In the genomic region with DNA sequence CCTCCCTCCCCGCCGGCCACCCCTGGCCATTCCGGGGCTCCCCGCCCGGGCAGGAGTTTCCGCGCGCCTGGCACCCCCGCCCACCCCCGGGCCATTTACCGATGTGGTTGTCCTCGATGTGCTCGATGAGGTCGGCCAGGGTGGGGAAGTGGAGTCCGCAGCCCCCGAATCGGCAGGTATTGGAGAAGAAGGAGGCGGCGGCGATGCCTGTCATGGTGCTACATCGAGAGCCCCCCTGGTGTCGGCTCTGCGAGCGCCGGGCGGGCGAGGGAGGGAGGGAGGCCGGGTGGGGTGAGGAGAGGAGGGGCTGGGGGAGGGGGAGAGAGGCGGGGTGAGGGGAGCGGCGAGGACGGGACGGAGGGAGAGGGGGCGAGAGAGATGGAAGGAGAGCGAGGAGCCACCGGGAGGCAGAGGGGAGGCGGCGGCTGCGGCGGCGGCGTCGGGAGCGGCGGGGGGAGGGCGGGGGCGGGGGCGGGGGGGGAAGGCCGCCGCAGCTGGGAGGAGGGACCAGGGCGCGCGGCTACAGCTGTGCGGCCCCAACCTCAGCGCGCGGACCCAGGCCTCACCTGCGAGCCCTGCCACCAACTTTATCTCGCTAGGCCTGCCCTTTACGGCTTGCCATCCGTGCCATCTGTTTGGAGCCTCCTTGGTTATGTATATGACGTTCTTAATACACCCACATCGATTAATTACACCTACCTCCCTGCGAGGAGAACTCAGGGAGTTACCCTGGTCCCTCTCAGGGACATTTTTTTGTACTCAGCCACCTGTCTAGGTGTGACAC, we compare ENCODE assay signal across 1 cellular context.
TF ChIP-seq lines count a peak whose summit lies in the region.

A gene (minus strand): TSS at position 432 of the 784 bp plus-strand sequence.

TF ChIP-seq in HEK293, 187 proteins besides CTCF, POLR2A, EP300 and RAD21 (continued from another document):
- TF ChIP-seq, protein P1, sequence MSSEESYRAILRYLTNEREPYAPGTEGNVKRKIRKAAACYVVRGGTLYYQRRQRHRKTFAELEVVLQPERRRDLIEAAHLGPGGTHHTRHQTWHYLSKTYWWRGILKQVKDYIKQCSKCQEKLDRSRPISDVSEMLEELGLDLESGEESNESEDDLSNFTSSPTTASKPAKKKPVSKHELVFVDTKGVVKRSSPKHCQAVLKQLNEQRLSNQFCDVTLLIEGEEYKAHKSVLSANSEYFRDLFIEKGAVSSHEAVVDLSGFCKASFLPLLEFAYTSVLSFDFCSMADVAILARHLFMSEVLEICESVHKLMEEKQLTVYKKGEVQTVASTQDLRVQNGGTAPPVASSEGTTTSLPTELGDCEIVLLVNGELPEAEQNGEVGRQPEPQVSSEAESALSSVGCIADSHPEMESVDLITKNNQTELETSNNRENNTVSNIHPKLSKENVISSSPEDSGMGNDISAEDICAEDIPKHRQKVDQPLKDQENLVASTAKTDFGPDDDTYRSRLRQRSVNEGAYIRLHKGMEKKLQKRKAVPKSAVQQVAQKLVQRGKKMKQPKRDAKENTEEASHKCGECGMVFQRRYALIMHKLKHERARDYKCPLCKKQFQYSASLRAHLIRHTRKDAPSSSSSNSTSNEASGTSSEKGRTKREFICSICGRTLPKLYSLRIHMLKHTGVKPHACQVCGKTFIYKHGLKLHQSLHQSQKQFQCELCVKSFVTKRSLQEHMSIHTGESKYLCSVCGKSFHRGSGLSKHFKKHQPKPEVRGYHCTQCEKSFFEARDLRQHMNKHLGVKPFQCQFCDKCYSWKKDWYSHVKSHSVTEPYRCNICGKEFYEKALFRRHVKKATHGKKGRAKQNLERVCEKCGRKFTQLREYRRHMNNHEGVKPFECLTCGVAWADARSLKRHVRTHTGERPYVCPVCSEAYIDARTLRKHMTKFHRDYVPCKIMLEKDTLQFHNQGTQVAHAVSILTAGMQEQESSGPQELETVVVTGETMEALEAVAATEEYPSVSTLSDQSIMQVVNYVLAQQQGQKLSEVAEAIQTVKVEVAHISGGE (tag by site-specific recombination; conservative IDR thresholded peaks at IDR 0.05; ENCODE audit: low read depth) = no peak
- TF ChIP-seq GLI4 (tag by site-specific recombination; IDR thresholded peaks at IDR 0.05) = no peak
- TF ChIP-seq, protein P2, sequence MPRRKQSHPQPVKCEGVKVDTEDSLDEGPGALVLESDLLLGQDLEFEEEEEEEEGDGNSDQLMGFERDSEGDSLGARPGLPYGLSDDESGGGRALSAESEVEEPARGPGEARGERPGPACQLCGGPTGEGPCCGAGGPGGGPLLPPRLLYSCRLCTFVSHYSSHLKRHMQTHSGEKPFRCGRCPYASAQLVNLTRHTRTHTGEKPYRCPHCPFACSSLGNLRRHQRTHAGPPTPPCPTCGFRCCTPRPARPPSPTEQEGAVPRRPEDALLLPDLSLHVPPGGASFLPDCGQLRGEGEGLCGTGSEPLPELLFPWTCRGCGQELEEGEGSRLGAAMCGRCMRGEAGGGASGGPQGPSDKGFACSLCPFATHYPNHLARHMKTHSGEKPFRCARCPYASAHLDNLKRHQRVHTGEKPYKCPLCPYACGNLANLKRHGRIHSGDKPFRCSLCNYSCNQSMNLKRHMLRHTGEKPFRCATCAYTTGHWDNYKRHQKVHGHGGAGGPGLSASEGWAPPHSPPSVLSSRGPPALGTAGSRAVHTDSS (tag by site-specific recombination; IDR thresholded peaks at IDR 0.05) = no peak
- TF ChIP-seq GLIS1 (tag by site-specific recombination; IDR thresholded peaks at IDR 0.05) = peak; percentile 53
- TF ChIP-seq ZNF777 (tag by site-specific recombination; IDR thresholded peaks at IDR 0.05; ENCODE audit: borderline replicate concordance) = 0 out of 2 replicates have a peak, but pooled peaks have one; percentile 22
- no peak for TF ChIP-seq ZNF747 (tag by site-specific recombination; IDR thresholded peaks at IDR 0.05)
- TF ChIP-seq GLIS2 (tag by site-specific recombination; IDR thresholded peaks at IDR 0.05) = peak; percentile 68
- no peak for TF ChIP-seq KLF7 (tag by site-specific recombination; IDR thresholded peaks at IDR 0.05; ENCODE audit: borderline replicate concordance)
- no peak for TF ChIP-seq GFI1B (tag by site-specific recombination; IDR thresholded peaks at IDR 0.05)
- TF ChIP-seq ZNF585B (tag by site-specific recombination; IDR thresholded peaks at IDR 0.05) = no peak
- TF ChIP-seq ZFHX2 (tag by site-specific recombination; conservative IDR thresholded peaks at IDR 0.05) = peak; percentile 14; the same call in 1 of the 2 replicates
- no peak for TF ChIP-seq ZBTB1 (tag by site-specific recombination; IDR thresholded peaks at IDR 0.05)
- no peak for TF ChIP-seq SALL2 (tag by site-specific recombination; IDR thresholded peaks at IDR 0.05; ENCODE audit: borderline replicate concordance)
- no peak for TF ChIP-seq KLF1 (tag by site-specific recombination; IDR thresholded peaks at IDR 0.05)
- TF ChIP-seq ZNF529 (tag by site-specific recombination; IDR thresholded peaks at IDR 0.05; ENCODE audit: insufficient replicate concordance) = no peak
- TF ChIP-seq ZBTB17 (tag by site-specific recombination; IDR thresholded peaks at IDR 0.05) = peak; percentile 60; the same call in 1 of the 2 replicates
- no peak for TF ChIP-seq ZFP41 (tag by site-specific recombination; IDR thresholded peaks at IDR 0.05; ENCODE audit: borderline replicate concordance)
- TF ChIP-seq ZFP3 (tag by site-specific recombination; IDR thresholded peaks at IDR 0.05; ENCODE audit: low read depth) = no peak
- peak; percentile 21; the same call in 1 of the 2 replicates for TF ChIP-seq ZBTB48 (tag by site-specific recombination; IDR thresholded peaks at IDR 0.05)
- TF ChIP-seq, protein P3, sequence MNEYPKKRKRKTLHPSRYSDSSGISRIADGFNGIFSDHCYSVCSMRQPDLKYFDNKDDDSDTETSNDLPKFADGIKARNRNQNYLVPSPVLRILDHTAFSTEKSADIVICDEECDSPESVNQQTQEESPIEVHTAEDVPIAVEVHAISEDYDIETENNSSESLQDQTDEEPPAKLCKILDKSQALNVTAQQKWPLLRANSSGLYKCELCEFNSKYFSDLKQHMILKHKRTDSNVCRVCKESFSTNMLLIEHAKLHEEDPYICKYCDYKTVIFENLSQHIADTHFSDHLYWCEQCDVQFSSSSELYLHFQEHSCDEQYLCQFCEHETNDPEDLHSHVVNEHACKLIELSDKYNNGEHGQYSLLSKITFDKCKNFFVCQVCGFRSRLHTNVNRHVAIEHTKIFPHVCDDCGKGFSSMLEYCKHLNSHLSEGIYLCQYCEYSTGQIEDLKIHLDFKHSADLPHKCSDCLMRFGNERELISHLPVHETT (tag by site-specific recombination; IDR thresholded peaks at IDR 0.05) = no peak
- TF ChIP-seq, protein P4, sequence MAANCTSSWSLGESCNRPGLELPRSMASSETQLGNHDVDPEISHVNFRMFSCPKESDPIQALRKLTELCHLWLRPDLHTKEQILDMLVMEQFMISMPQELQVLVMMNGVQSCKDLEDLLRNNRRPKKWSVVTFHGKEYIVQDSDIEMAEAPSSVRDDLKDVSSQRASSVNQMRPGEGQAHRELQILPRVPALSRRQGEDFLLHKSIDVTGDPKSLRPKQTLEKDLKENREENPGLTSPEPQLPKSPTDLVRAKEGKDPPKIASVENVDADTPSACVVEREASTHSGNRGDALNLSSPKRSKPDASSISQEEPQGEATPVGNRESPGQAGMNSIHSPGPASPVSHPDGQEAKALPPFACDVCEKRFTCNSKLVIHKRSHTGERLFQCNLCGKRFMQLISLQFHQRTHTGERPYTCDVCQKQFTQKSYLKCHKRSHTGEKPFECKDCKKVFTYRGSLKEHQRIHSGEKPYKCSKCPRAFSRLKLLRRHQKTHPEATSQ (tag by site-specific recombination; IDR thresholded peaks at IDR 0.05) = no peak
- peak; percentile 46; the same call in 1 of the 2 replicates for TF ChIP-seq ZNF423 (tag by site-specific recombination; IDR thresholded peaks at IDR 0.05)
- TF ChIP-seq ZNF629 (tag by site-specific recombination; IDR thresholded peaks at IDR 0.05) = no peak
- TF ChIP-seq ZSCAN23 (tag by site-specific recombination; IDR thresholded peaks at IDR 0.05) = no peak
- no peak for TF ChIP-seq ZNF324 (tag by site-specific recombination; IDR thresholded peaks at IDR 0.05)
- TF ChIP-seq HOXC10 (CRISPR knock-in tag; IDR thresholded peaks at IDR 0.05) = no peak
- TF ChIP-seq GLI2 (tag by site-specific recombination; IDR thresholded peaks at IDR 0.05; ENCODE audit: borderline replicate concordance, low read depth) = no peak
- TF ChIP-seq ZEB2 (tag by site-specific recombination; IDR thresholded peaks at IDR 0.05) = no peak
- no peak for TF ChIP-seq ZNF433 (tag by site-specific recombination; IDR thresholded peaks at IDR 0.05; ENCODE audit: low read depth)
- TF ChIP-seq ZNF596 (tag by site-specific recombination; IDR thresholded peaks at IDR 0.05) = no peak
- TF ChIP-seq, protein P5, sequence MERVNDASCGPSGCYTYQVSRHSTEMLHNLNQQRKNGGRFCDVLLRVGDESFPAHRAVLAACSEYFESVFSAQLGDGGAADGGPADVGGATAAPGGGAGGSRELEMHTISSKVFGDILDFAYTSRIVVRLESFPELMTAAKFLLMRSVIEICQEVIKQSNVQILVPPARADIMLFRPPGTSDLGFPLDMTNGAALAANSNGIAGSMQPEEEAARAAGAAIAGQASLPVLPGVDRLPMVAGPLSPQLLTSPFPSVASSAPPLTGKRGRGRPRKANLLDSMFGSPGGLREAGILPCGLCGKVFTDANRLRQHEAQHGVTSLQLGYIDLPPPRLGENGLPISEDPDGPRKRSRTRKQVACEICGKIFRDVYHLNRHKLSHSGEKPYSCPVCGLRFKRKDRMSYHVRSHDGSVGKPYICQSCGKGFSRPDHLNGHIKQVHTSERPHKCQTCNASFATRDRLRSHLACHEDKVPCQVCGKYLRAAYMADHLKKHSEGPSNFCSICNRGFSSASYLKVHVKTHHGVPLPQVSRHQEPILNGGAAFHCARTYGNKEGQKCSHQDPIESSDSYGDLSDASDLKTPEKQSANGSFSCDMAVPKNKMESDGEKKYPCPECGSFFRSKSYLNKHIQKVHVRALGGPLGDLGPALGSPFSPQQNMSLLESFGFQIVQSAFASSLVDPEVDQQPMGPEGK (tag by site-specific recombination; IDR thresholded peaks at IDR 0.05) = peak; percentile 33; the same call in 1 of the 2 replicates
- TF ChIP-seq OVOL3 (tag by site-specific recombination; IDR thresholded peaks at IDR 0.05) = no peak
- TF ChIP-seq ZBTB8A (tag by site-specific recombination; IDR thresholded peaks at IDR 0.05) = peak; percentile 55
- TF ChIP-seq WT1 (tag by site-specific recombination; IDR thresholded peaks at IDR 0.05) = 0 out of 2 replicates have a peak, but pooled peaks have one; percentile 24
- TF ChIP-seq ZNF416 (tag by site-specific recombination; IDR thresholded peaks at IDR 0.05) = no peak
- TF ChIP-seq ZBTB20 (tag by site-specific recombination; IDR thresholded peaks at IDR 0.05) = peak; percentile 81
- TF ChIP-seq IKZF3 (tag by site-specific recombination; IDR thresholded peaks at IDR 0.05) = no peak
- TF ChIP-seq, protein P6, sequence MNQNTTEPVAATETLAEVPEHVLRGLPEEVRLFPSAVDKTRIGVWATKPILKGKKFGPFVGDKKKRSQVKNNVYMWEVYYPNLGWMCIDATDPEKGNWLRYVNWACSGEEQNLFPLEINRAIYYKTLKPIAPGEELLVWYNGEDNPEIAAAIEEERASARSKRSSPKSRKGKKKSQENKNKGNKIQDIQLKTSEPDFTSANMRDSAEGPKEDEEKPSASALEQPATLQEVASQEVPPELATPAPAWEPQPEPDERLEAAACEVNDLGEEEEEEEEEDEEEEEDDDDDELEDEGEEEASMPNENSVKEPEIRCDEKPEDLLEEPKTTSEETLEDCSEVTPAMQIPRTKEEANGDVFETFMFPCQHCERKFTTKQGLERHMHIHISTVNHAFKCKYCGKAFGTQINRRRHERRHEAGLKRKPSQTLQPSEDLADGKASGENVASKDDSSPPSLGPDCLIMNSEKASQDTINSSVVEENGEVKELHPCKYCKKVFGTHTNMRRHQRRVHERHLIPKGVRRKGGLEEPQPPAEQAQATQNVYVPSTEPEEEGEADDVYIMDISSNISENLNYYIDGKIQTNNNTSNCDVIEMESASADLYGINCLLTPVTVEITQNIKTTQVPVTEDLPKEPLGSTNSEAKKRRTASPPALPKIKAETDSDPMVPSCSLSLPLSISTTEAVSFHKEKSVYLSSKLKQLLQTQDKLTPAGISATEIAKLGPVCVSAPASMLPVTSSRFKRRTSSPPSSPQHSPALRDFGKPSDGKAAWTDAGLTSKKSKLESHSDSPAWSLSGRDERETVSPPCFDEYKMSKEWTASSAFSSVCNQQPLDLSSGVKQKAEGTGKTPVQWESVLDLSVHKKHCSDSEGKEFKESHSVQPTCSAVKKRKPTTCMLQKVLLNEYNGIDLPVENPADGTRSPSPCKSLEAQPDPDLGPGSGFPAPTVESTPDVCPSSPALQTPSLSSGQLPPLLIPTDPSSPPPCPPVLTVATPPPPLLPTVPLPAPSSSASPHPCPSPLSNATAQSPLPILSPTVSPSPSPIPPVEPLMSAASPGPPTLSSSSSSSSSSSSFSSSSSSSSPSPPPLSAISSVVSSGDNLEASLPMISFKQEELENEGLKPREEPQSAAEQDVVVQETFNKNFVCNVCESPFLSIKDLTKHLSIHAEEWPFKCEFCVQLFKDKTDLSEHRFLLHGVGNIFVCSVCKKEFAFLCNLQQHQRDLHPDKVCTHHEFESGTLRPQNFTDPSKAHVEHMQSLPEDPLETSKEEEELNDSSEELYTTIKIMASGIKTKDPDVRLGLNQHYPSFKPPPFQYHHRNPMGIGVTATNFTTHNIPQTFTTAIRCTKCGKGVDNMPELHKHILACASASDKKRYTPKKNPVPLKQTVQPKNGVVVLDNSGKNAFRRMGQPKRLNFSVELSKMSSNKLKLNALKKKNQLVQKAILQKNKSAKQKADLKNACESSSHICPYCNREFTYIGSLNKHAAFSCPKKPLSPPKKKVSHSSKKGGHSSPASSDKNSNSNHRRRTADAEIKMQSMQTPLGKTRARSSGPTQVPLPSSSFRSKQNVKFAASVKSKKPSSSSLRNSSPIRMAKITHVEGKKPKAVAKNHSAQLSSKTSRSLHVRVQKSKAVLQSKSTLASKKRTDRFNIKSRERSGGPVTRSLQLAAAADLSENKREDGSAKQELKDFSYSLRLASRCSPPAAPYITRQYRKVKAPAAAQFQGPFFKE (tag by site-specific recombination; IDR thresholded peaks at IDR 0.05; ENCODE audit: borderline replicate concordance) = no peak
- TF ChIP-seq, protein P7, sequence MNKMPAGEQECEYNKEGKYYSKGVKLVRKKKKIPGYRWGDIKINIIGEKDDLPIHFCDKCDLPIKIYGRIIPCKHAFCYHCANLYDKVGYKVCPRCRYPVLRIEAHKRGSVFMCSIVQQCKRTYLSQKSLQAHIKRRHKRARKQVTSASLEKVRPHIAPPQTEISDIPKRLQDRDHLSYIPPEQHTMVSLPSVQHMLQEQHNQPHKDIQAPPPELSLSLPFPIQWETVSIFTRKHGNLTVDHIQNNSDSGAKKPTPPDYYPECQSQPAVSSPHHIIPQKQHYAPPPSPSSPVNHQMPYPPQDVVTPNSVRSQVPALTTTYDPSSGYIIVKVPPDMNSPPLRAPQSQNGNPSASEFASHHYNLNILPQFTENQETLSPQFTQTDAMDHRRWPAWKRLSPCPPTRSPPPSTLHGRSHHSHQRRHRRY (tag by site-specific recombination; IDR thresholded peaks at IDR 0.05) = no peak
- TF ChIP-seq ZNF335 (tag by site-specific recombination; conservative IDR thresholded peaks at IDR 0.05) = peak; percentile 55
- TF ChIP-seq ZNF157 (tag by site-specific recombination; IDR thresholded peaks at IDR 0.05) = no peak
